ENCODE assay signal across 8 cellular contexts in genomic region chr20:35771367-35771688, GRCh38. TPM values are rescaled to one million over a fixed set of nuclear protein-coding genes. Genes with fewer than 3 reads are reported as not detected.
A peak's percentile ranks its signal among the peaks of the same experiment; 100 is the strongest.
DNase-seq lines count a peak whose midpoint lies in the region; ATAC-seq and TF ChIP-seq lines count a peak whose summit lies in the region.

No MANE protein-coding gene starts in this region.

- H3K4me1 ChIP-seq in heart right ventricle (peaks cover 19 to 83% (median 68%) of the 10 kb centered on the region in 9 donors), muscle layer of colon (ENCODE audit: insufficient read depth, low read length) (peaks cover 32% of the 10 kb centered on the region), uterus (peaks cover 0 to 9% of the 10 kb centered on the region in 2 donors)

- ATAC-seq in heart right ventricle (no peak), Right ventricle myocardium inferior (no peak), HG03439 (IDR thresholded peaks at IDR 0.05; ENCODE audit: unreplicated experiment) (no peak)

- H3K9ac ChIP-seq in muscle layer of colon (ENCODE audit: low read length) = peak overlapping the region; percentile 34

- DNase-seq in heart right ventricle (no peak), Right ventricle myocardium inferior (ENCODE audit: missing footprints) (no peak), brain microvascular endothelial cell (no peak), uterus (peak in 1 of 2 donors; percentile 20), GDM1 (lab: John Stamatoyannopoulos, UW) (no peak)
- DNase-seq in activated CD4-positive, alpha-beta T cell treated with anti-CD3 and anti-CD28 coated beads, Interleukin-2, amount 50 U/mL, for 48 hours = no peak

- H3K9me3 ChIP-seq in heart right ventricle (no peaks in the 10 kb centered on the region), muscle layer of colon (ENCODE audit: low read length) (no peaks in the 10 kb centered on the region), uterus (no peaks in the 10 kb centered on the region)

- H3K27me3 ChIP-seq in heart right ventricle (no peaks in the 10 kb centered on the region), brain microvascular endothelial cell (replicated peaks) (no peaks in the 10 kb centered on the region), muscle layer of colon (ENCODE audit: control insufficient read depth in 1 of 2, insufficient read depth in 2 of 2, low read length in 2 of 2) (no peaks in the 10 kb centered on the region), uterus (no peaks in the 10 kb centered on the region)

- H3K36me3 ChIP-seq in heart right ventricle (peaks cover 0 to 14% (median 0%) of the 10 kb centered on the region in 9 donors), brain microvascular endothelial cell (replicated peaks) (peaks cover 8% of the 10 kb centered on the region), muscle layer of colon (ENCODE audit: insufficient read depth, low read length) (no peaks in the 10 kb centered on the region), uterus (no peaks in the 10 kb centered on the region)

- 72 to 75% methylated on average over 9 of the region's 9 CpGs for WGBS in heart right ventricle, 2 donors

- no peak for TF ChIP-seq POLR2A in uterus (IDR thresholded peaks at IDR 0.05)

- intact Hi-C loops in heart right ventricle (cut with DNase I) (loop anchor here in 2 of 10 donors (1.0 kb wide), 1 partner anchor 29 kb away; the partner anchor contains the start of gene RBM39 (in 2 of the 2)), Right ventricle myocardium inferior (cut with DNase I) (loop anchor here (1.0 kb wide), 1 partner anchor 29 kb away; the partner anchor contains the start of gene RBM39), uterus (cut with DNase I; ENCODE audit: low total_unique reads) (no loop called here)

- in situ Hi-C loops in brain microvascular endothelial cell (cut with HindIII; ENCODE audit: low pct_ligation_motif_present, low sequenced_read_pairs) = no loop called here

- peak overlapping the region in 7 of 10 donors; percentile 68 to 92 (median 79) for H3K4me3 ChIP-seq in heart right ventricle
- H3K4me3 ChIP-seq in brain microvascular endothelial cell (ENCODE audit: low read depth, low read length) = peak overlapping the region; percentile 9
- peak overlapping the region in 1 of 2 donors; percentile 19 for H3K4me3 ChIP-seq in muscle layer of colon (ENCODE audit: low read depth in 1 of 2, low read length in 2 of 2)
- no peak overlapping the region for H3K4me3 ChIP-seq in uterus

- TF ChIP-seq CTCF in heart right ventricle (IDR thresholded peaks at IDR 0.05) = no peak
- TF ChIP-seq CTCF in brain microvascular endothelial cell (IDR thresholded peaks at IDR 0.05; ENCODE audit: low read depth, low read length, missing control alignments) = no peak
- no peak for TF ChIP-seq CTCF in uterus (IDR thresholded peaks at IDR 0.05)

- peak overlapping the region; percentile 78 to 96 (median 92) for H3K27ac ChIP-seq in heart right ventricle
- H3K27ac ChIP-seq in brain microvascular endothelial cell = peak overlapping the region; percentile 73
- H3K27ac ChIP-seq in muscle layer of colon (ENCODE audit: low read depth, low read length) = peak overlapping the region; percentile 21
- H3K27ac ChIP-seq in uterus = peak overlapping the region; percentile 96 to 97

RNA-seq across cellular contexts. Expression of gene PHF20, which starts 0.5 kb away (rescaled TPM):
- total RNA-seq in heart right ventricle = 10 to 100 TPM; 31.9 to 44.7 (median 37.8) TPM
- 10 to 100 TPM; 23.4 to 34.1 TPM for polyA plus RNA-seq in heart right ventricle
- total RNA-seq in Right ventricle myocardium inferior = 36.7 TPM
- total RNA-seq in uterus = 100 to 1,000 TPM in 1 of 4 donors, 10 to 100 TPM in 3; 35.3 to 109 (median 76.5) TPM

RNA-seq across cellular contexts. Expression of gene RBM39, which starts 29.3 kb away (rescaled TPM):
- total RNA-seq in heart right ventricle = 100 to 1,000 TPM; 110 to 170 (median 124) TPM
- 100 to 1,000 TPM in 1 of 2 donors, 10 to 100 TPM in 1; 98.8 to 412 TPM for polyA plus RNA-seq in heart right ventricle
- total RNA-seq in Right ventricle myocardium inferior = 133 TPM
- 100 to 1,000 TPM; 232 to 592 (median 389) TPM for total RNA-seq in uterus

Comparison
In these comparisons a context has a peak if more than half of its experiments do, and no peak if none do; other contexts are left out.
1. H3K27ac ChIP-seq: peak in every context shown above with its lines; median percentile 96 in uterus; 92 in heart right ventricle; 73 in brain microvascular endothelial cell; 21 in muscle layer of colon.
2. H3K4me3 ChIP-seq: peak in heart right ventricle (7 of 10) and brain microvascular endothelial cell (single experiment); none in uterus (0 of 2).